Comparison of ENCODE assay signal across 21 cellular contexts in the genomic region with DNA sequence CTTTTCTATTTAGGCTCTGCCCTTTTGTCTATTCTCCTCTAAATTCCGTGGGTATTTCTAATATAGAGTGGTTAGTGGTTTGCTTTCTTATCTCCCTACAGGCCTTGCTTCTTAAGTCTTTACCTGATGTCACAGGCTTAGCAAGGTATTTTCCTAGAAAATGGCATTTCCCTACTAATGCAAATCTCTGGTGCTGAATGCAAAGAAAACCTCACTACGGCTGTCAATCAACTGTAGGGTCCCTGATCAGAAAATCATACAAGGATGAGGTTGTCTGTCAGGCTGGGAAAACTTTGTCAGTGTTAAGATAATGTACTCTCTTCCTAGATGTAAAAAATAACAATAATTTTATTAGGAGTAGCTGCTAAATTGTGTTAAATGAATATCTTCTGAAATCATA. TPM values are rescaled to one million over a fixed set of nuclear protein-coding genes. Genes with fewer than 3 reads are reported as not detected.
"Had no signal": no experiment of that assay in that cellular context is flagged by ENCODE, and none has a peak within 500 bp of the region (broad histone marks: within the 10 kb centered on the region; RNA-seq: fewer than 3 reads in every experiment).

No MANE protein-coding gene starts in this region.

- DNase-seq: Kasumi-1, KG1, MM.1S, NCI-H1092 treated with DMSO at 0.1 percent for 48 hours, NCI-H1436, NCI-H187, NCI-H2029, NCI-H2171 treated with DMSO at 0.1 percent for 48 hours, NCI-H510A, NCI-H524 treated with DMSO at 0.1 percent for 48 hours, NCI-H69, NCI-H774, SHP77, SK-N-SH, SW 1271, T-cell had no signal

- H3K4me3 Mint-ChIP-seq: T-cell; T-helper 1 cell treated with Interleukin-12 subunit alpha and Interleukin-12 subunit beta and Interleukin-4 antibody, amounts not matched to agents 30 μg/mL and 1 μg/mL, for 36 hours had no signal

- H3K4me1 Mint-ChIP-seq: T-cell had no signal

- ATAC-seq: T-cell had no signal

- H3K9me2 ChIP-seq: SK-N-SH had no signal

- H3K27ac Mint-ChIP-seq: T-cell; T-helper 1 cell treated with Interleukin-12 subunit alpha and Interleukin-12 subunit beta and Interleukin-4 antibody, amounts not matched to agents 30 μg/mL and 1 μg/mL, for 36 hours had no signal

- H3K4me2 ChIP-seq: SK-N-SH had no signal

- H3K9me3 ChIP-seq: SK-N-SH had no signal

- H3K36me3 Mint-ChIP-seq: T-cell had no signal

- H3K9ac ChIP-seq: SK-N-SH had no signal

- H3K27ac ChIP-seq: RWPE1 had no signal

- H3K27me3 Mint-ChIP-seq: T-cell had no signal

RNA-seq across cellular contexts. Expression of gene DSC1, which starts 27.1 kb away (rescaled TPM):
- total RNA-seq: HT-29, M059J, SK-MEL-5 had no signal
- polyA plus RNA-seq: SK-N-SH had no signal
